Comparison of ENCODE assay signal across 10 cellular contexts in genomic region chr12:111033281-111034147, GRCh38. TPM values are rescaled to one million over a fixed set of nuclear protein-coding genes. Genes with fewer than 3 reads are reported as not detected.
DNase-seq lines count a peak whose midpoint lies in the region; ATAC-seq, FAIRE-seq and TF ChIP-seq lines count a peak whose summit lies in the region.
"Had no signal": no experiment of that assay in that cellular context is flagged by ENCODE, and none has a peak within 500 bp of the region (broad histone marks: within the 10 kb centered on the region; RNA-seq: fewer than 3 reads in every experiment).

No MANE protein-coding gene starts in this region.

- H3K27ac Mint-ChIP-seq in activated CD4-positive, alpha-beta memory T cell treated with anti-CD3 and anti-CD28 coated beads for 36 hours, result no peak overlapping the region
- no peak overlapping the region for H3K27ac Mint-ChIP-seq in activated CD4-positive, alpha-beta memory T cell treated with anti-CD3 and anti-CD28 coated beads, Interleukin-2, amount 10 ng/mL, durations not matched to agents 7 days and 5 days
- no peak overlapping the region for H3K27ac Mint-ChIP-seq in T-helper 2 cell treated with Interferon-gamma antibody and Interleukin-4, amounts not matched to agents 5 μg/mL and 100 μg/mL, for 36 hours

- no peak overlapping the region for H3K27ac ChIP-seq in endothelial cell of umbilical vein (ENCODE audit: insufficient read depth, low read depth, low read length)

- no peak for DNase-seq in activated CD4-positive, alpha-beta memory T cell treated with anti-CD3 and anti-CD28 coated beads for 36 hours
- DNase-seq in activated CD4-positive, alpha-beta memory T cell treated with anti-CD3 and anti-CD28 coated beads, Interleukin-2, amount 10 ng/mL, durations not matched to agents 7 days and 5 days, result no peak
- DNase-seq in NCI-H748 treated with DMSO at 0.1 percent for 48 hours (lab: John Stamatoyannopoulos, UW) (peak; percentile 30), endothelial cell of umbilical vein (ENCODE audit: low read depth, low spot score) (no peak)
- peak; percentile 46 for DNase-seq in stimulated activated CD8-positive, alpha-beta memory T cell treated with anti-CD3 and anti-CD28 coated beads, Interleukin-4, amount 100 ng/mL, for 48 hours
- no peak for DNase-seq in T-helper 2 cell treated with Interferon-gamma antibody and Interleukin-4, amounts not matched to agents 5 μg/mL and 100 μg/mL, for 36 hours (ENCODE audit: low spot score)
- DNase-seq: activated CD4-positive, alpha-beta T cell treated with anti-CD3 and anti-CD28 coated beads, Interleukin-2, amount 50 U/mL, for 4 hours had no signal

- H3K4me1 Mint-ChIP-seq in activated CD4-positive, alpha-beta memory T cell treated with anti-CD3 and anti-CD28 coated beads for 36 hours (ENCODE audit: low read depth), result peaks cover 19% of the 10 kb centered on the region
- peaks cover 15% of the 10 kb centered on the region for H3K4me1 Mint-ChIP-seq in activated CD4-positive, alpha-beta memory T cell treated with anti-CD3 and anti-CD28 coated beads, Interleukin-2, amount 10 ng/mL, durations not matched to agents 7 days and 5 days
- H3K4me1 Mint-ChIP-seq in T-helper 2 cell treated with Interferon-gamma antibody and Interleukin-4, amounts not matched to agents 5 μg/mL and 100 μg/mL, for 36 hours (ENCODE audit: low read depth), result peaks cover 5% of the 10 kb centered on the region

- H3K4me3 Mint-ChIP-seq in activated CD4-positive, alpha-beta memory T cell treated with anti-CD3 and anti-CD28 coated beads for 36 hours, result peak overlapping the region; percentile 32
- no peak overlapping the region for H3K4me3 Mint-ChIP-seq in activated CD4-positive, alpha-beta memory T cell treated with anti-CD3 and anti-CD28 coated beads, Interleukin-2, amount 10 ng/mL, durations not matched to agents 7 days and 5 days
- no peak overlapping the region for H3K4me3 Mint-ChIP-seq in T-helper 2 cell treated with Interferon-gamma antibody and Interleukin-4, amounts not matched to agents 5 μg/mL and 100 μg/mL, for 36 hours

- no peaks in the 10 kb centered on the region for H3K4me1 ChIP-seq in endothelial cell of umbilical vein (ENCODE audit: control insufficient read depth, extremely low read depth, insufficient read depth, low read length)

- CTCF ChIA-PET in activated CD4-positive, alpha-beta memory T cell treated with anti-CD3 and anti-CD28 coated beads for 36 hours (lab: Charles Lee), result no interaction called here
- CTCF ChIA-PET in activated CD4-positive, alpha-beta memory T cell treated with anti-CD3 and anti-CD28 coated beads, Interleukin-2, amount 10 ng/mL, durations not matched to agents 7 days and 5 days (lab: Charles Lee), result interaction anchor here (0.6 to 0.7 kb wide), 2 partner anchors 42 to 59 kb away, joined by 3 read pairs; no protein-coding TSS in a partner anchor
- CTCF ChIA-PET in endothelial cell of umbilical vein (lab: Charles Lee), result no interaction called here

- POLR2A ChIA-PET in activated CD4-positive, alpha-beta memory T cell treated with anti-CD3 and anti-CD28 coated beads for 36 hours (lab: Charles Lee), result interaction anchor here (1.5 kb wide), 1 partner anchor 61 kb away, joined by 3 read pairs; no protein-coding TSS in a partner anchor
- POLR2A ChIA-PET in activated CD4-positive, alpha-beta memory T cell treated with anti-CD3 and anti-CD28 coated beads, Interleukin-2, amount 10 ng/mL, durations not matched to agents 7 days and 5 days (lab: Charles Lee), result no interaction called here
- POLR2A ChIA-PET in endothelial cell of umbilical vein (lab: Charles Lee), result no interaction called here

- no peak for TF ChIP-seq POLR2A in endothelial cell of umbilical vein (IDR thresholded peaks at IDR 0.05; ENCODE audit: low read depth, low read length)

- peaks cover 51% of the 10 kb centered on the region for H3K27me3 Mint-ChIP-seq in activated CD4-positive, alpha-beta memory T cell treated with anti-CD3 and anti-CD28 coated beads for 36 hours
- peaks cover 74% of the 10 kb centered on the region for H3K27me3 Mint-ChIP-seq in activated CD4-positive, alpha-beta memory T cell treated with anti-CD3 and anti-CD28 coated beads, Interleukin-2, amount 10 ng/mL, durations not matched to agents 7 days and 5 days
- peaks cover 73% of the 10 kb centered on the region for H3K27me3 Mint-ChIP-seq in T-helper 2 cell treated with Interferon-gamma antibody and Interleukin-4, amounts not matched to agents 5 μg/mL and 100 μg/mL, for 36 hours (ENCODE audit: low read depth)

- H3K9me3 Mint-ChIP-seq in activated CD4-positive, alpha-beta memory T cell treated with anti-CD3 and anti-CD28 coated beads for 36 hours, result no peaks in the 10 kb centered on the region
- H3K9me3 Mint-ChIP-seq in activated CD4-positive, alpha-beta memory T cell treated with anti-CD3 and anti-CD28 coated beads, Interleukin-2, amount 10 ng/mL, durations not matched to agents 7 days and 5 days, result no peaks in the 10 kb centered on the region
- H3K9me3 Mint-ChIP-seq in T-helper 2 cell treated with Interferon-gamma antibody and Interleukin-4, amounts not matched to agents 5 μg/mL and 100 μg/mL, for 36 hours, result no peaks in the 10 kb centered on the region

- no peaks in the 10 kb centered on the region for H4K20me1 ChIP-seq in endothelial cell of umbilical vein (replicated peaks; ENCODE audit: control insufficient read depth, extremely low read depth, insufficient read depth, low read length)

- BruUV-seq in endothelial cell of umbilical vein (replicated peaks; lab: Mats Ljungman, UMichigan), result no TSS peak

- H3K36me3 Mint-ChIP-seq in activated CD4-positive, alpha-beta memory T cell treated with anti-CD3 and anti-CD28 coated beads for 36 hours, result no peaks in the 10 kb centered on the region
- H3K36me3 Mint-ChIP-seq in activated CD4-positive, alpha-beta memory T cell treated with anti-CD3 and anti-CD28 coated beads, Interleukin-2, amount 10 ng/mL, durations not matched to agents 7 days and 5 days (ENCODE audit: low read depth), result no peaks in the 10 kb centered on the region
- no peaks in the 10 kb centered on the region for H3K36me3 Mint-ChIP-seq in T-helper 2 cell treated with Interferon-gamma antibody and Interleukin-4, amounts not matched to agents 5 μg/mL and 100 μg/mL, for 36 hours (ENCODE audit: low read depth)

- H3K4me2 ChIP-seq in endothelial cell of umbilical vein (ENCODE audit: insufficient read depth, low read length), result no peak overlapping the region

- ATAC-seq in GM21786 (IDR thresholded peaks at IDR 0.05; ENCODE audit: unreplicated experiment) (no peak), GM18867 (IDR thresholded peaks at IDR 0.05; ENCODE audit: unreplicated experiment) (no peak)

- TF ChIP-seq CTCF in endothelial cell of umbilical vein (IDR thresholded peaks at IDR 0.05; ENCODE audit: extremely low read depth in 1 of 2, insufficient read depth in 1 of 2, low read depth in 1 of 2, low read length in 2 of 2), result peak in 1 of 2 donors; percentile 25

- H3K9me1 ChIP-seq in endothelial cell of umbilical vein (replicated peaks; ENCODE audit: control insufficient read depth, extremely low read depth, insufficient read depth, low read length), result no peaks in the 10 kb centered on the region

- H3K27me3 ChIP-seq in endothelial cell of umbilical vein (ENCODE audit: control insufficient read depth in 2 of 2, insufficient read depth in 2 of 2, low read length in 2 of 2), result peaks cover 60 to 77% of the 10 kb centered on the region in 2 experiments

- H3K4me3 ChIP-seq in endothelial cell of umbilical vein (replicated peaks in 1 of 3; ENCODE audit: insufficient read depth in 1 of 3, low read depth in 1 of 3, low read length in 3 of 3), result no peak overlapping the region

- dilution Hi-C loops in endothelial cell of umbilical vein (cut with MboI; ENCODE audit: extremely low pct_ligation_motif_present, low sequenced_read_pairs), result no loop called here

- no peak overlapping the region for H3K9ac ChIP-seq in endothelial cell of umbilical vein (replicated peaks; ENCODE audit: extremely low read depth, insufficient read depth, low read length)

- no peak for FAIRE-seq in endothelial cell of umbilical vein (lab: Jason Lieb, UNC)

- H3K9me3 ChIP-seq in endothelial cell of umbilical vein (replicated peaks; ENCODE audit: control insufficient read depth, insufficient read depth, low read length), result no peaks in the 10 kb centered on the region

- H3K79me2 ChIP-seq in endothelial cell of umbilical vein (ENCODE audit: control insufficient read depth, insufficient read depth, low read length), result no peaks in the 10 kb centered on the region

- intact Hi-C loops in activated CD4-positive, alpha-beta memory T cell treated with anti-CD3 and anti-CD28 coated beads for 36 hours (cut with micrococcal nuclease), result no loop called here
- intact Hi-C loops in endothelial cell of umbilical vein (cut with micrococcal nuclease), result no loop called here

- H2AFZ ChIP-seq in endothelial cell of umbilical vein (ENCODE audit: low read depth, low read length), result no peak overlapping the region

- no peaks in the 10 kb centered on the region for H3K36me3 ChIP-seq in endothelial cell of umbilical vein (ENCODE audit: control insufficient read depth in 2 of 2, extremely low read depth in 1 of 2, insufficient read depth in 2 of 2, low read length in 2 of 2)

TF ChIP-seq in endothelial cell of umbilical vein, 7 proteins besides CTCF, POLR2A, EP300 and RAD21:
- peak; percentile 16 for TF ChIP-seq EZH2 (IDR thresholded peaks at IDR 0.05; ENCODE audit: borderline replicate concordance, low read depth, low read length, severe bottlenecking)
- TF ChIP-seq POLR2AphosphoS5 (IDR thresholded peaks at IDR 0.05; ENCODE audit: insufficient read depth, low read depth, low read length), result no peak

RNA-seq across cellular contexts. Expression of gene CUX2, which starts 0.5 kb away (rescaled TPM):
- total RNA-seq in activated CD4-positive, alpha-beta memory T cell treated with anti-CD3 and anti-CD28 coated beads for 36 hours, result under 1 TPM in 1 of 2 experiments, not detected in 1; 0.02 TPM
- total RNA-seq in activated CD4-positive, alpha-beta memory T cell treated with anti-CD3 and anti-CD28 coated beads, Interleukin-2, amount 10 ng/mL, durations not matched to agents 7 days and 5 days, result under 1 TPM; 0.20 to 0.38 TPM
- total RNA-seq in endothelial cell of umbilical vein, result not detected in 2 replicates
- polyA plus RNA-seq in endothelial cell of umbilical vein, result not detected in 2 replicates
- polyA plus RNA-seq in endothelial cell of umbilical vein (2011; cell fraction: cytosol; rRNA removed), result not detected in 2 replicates
- polyA plus RNA-seq in endothelial cell of umbilical vein (2011; cell fraction: nucleus; rRNA removed), result not detected in 2 replicates
- not detected in 2 replicates for polyA plus RNA-seq in endothelial cell of umbilical vein (2012)
- polyA minus RNA-seq in endothelial cell of umbilical vein, result not detected in 2 replicates
- not detected for polyA minus RNA-seq in endothelial cell of umbilical vein (2011; cell fraction: cytosol; rRNA and poly(A)+ RNA removed)
- not detected in 2 replicates for polyA minus RNA-seq in endothelial cell of umbilical vein (2011; cell fraction: nucleus; rRNA and poly(A)+ RNA removed)
- total RNA-seq: fibroblast of lung had no signal
- polyA plus RNA-seq: fibroblast of lung had no signal

Comparison
In these comparisons a context has a peak if more than half of its experiments do, and no peak if none do; other contexts are left out.
1. DNase-seq: peak in NCI-H748 treated with DMSO at 0.1 percent for 48 hours (single experiment) and stimulated activated CD8-positive, alpha-beta memory T cell treated with anti-CD3 and anti-CD28 coated beads, Interleukin-4, amount 100 ng/mL, for 48 hours (single experiment); none in activated CD4-positive, alpha-beta memory T cell treated with anti-CD3 and anti-CD28 coated beads for 36 hours (single experiment), activated CD4-positive, alpha-beta memory T cell treated with anti-CD3 and anti-CD28 coated beads, Interleukin-2, amount 10 ng/mL, durations not matched to agents 7 days and 5 days (single experiment), endothelial cell of umbilical vein (single experiment) and T-helper 2 cell treated with Interferon-gamma antibody and Interleukin-4, amounts not matched to agents 5 μg/mL and 100 μg/mL, for 36 hours (single experiment).